Comparison of ENCODE assay signal across 1 cellular context in the genomic region with DNA sequence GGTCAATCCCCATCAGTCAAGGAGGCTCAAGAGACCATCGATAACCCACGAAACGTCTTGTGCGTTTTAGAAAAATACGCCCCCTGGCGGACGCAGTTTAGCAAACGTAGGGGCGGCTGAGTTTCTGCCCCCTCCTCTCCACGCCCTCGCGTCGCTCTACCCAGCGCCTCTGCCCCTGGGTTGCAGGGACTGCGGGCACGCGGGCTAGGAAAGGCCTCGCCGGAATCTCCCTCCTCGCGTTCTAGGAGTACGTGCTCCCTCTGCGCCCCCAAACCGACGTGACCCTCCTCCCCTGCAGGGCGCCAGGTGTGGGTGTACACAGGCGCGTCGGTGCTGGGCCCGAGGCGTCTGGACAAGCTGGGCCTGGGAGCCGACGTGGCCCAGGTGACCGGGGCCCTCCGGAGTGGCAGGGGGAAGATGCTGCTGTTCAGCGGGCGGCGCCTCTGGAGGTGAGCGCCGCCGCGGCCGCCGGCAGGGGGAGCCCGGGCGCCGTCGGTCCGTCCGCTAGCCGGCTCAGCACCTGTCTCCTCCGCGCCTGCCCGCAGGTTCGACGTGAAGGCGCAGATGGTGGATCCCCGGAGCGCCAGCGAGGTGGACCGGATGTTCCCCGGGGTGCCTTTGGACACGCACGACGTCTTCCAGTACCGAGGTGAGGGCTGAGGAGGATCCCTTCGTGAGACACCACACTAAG.
TF ChIP-seq lines count a peak whose summit lies in the region.

No MANE protein-coding gene starts in this region.

TF ChIP-seq in K562, 482 proteins besides CTCF, POLR2A, EP300 and RAD21 (continues in another document):
- TF ChIP-seq MEIS2 (IDR thresholded peaks at IDR 0.05; ENCODE audit: partially characterized antibody), result peak; percentile 29
- TF ChIP-seq SRSF7 (optimal IDR thresholded peaks at IDR 0.05; ENCODE audit: low read depth, low read length), result no peak
- TF ChIP-seq, protein P1, sequence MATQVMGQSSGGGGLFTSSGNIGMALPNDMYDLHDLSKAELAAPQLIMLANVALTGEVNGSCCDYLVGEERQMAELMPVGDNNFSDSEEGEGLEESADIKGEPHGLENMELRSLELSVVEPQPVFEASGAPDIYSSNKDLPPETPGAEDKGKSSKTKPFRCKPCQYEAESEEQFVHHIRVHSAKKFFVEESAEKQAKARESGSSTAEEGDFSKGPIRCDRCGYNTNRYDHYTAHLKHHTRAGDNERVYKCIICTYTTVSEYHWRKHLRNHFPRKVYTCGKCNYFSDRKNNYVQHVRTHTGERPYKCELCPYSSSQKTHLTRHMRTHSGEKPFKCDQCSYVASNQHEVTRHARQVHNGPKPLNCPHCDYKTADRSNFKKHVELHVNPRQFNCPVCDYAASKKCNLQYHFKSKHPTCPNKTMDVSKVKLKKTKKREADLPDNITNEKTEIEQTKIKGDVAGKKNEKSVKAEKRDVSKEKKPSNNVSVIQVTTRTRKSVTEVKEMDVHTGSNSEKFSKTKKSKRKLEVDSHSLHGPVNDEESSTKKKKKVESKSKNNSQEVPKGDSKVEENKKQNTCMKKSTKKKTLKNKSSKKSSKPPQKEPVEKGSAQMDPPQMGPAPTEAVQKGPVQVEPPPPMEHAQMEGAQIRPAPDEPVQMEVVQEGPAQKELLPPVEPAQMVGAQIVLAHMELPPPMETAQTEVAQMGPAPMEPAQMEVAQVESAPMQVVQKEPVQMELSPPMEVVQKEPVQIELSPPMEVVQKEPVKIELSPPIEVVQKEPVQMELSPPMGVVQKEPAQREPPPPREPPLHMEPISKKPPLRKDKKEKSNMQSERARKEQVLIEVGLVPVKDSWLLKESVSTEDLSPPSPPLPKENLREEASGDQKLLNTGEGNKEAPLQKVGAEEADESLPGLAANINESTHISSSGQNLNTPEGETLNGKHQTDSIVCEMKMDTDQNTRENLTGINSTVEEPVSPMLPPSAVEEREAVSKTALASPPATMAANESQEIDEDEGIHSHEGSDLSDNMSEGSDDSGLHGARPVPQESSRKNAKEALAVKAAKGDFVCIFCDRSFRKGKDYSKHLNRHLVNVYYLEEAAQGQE (CRISPR knock-in tag; IDR thresholded peaks at IDR 0.05; ENCODE audit: low read depth), result no peak
- no peak for TF ChIP-seq TBP (optimal IDR thresholded peaks at IDR 0.05; ENCODE audit: low read depth, low read length)
- no peak for TF ChIP-seq TGIF2 (CRISPR knock-in tag; IDR thresholded peaks at IDR 0.05)
- no peak for TF ChIP-seq RFX5 (IDR thresholded peaks at IDR 0.05; ENCODE audit: low read depth, low read length)
- peak; percentile 37; the same call in 1 of the 2 replicates for TF ChIP-seq RBFOX2 (IDR thresholded peaks at IDR 0.05; ENCODE audit: low read depth, low read length)
- TF ChIP-seq, protein P2, sequence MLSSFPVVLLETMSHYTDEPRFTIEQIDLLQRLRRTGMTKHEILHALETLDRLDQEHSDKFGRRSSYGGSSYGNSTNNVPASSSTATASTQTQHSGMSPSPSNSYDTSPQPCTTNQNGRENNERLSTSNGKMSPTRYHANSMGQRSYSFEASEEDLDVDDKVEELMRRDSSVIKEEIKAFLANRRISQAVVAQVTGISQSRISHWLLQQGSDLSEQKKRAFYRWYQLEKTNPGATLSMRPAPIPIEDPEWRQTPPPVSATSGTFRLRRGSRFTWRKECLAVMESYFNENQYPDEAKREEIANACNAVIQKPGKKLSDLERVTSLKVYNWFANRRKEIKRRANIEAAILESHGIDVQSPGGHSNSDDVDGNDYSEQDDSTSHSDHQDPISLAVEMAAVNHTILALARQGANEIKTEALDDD (IDR thresholded peaks at IDR 0.05), result no peak
- no peak for TF ChIP-seq ARID1B (IDR thresholded peaks at IDR 0.05)
- TF ChIP-seq ZNF766 (CRISPR knock-in tag; conservative IDR thresholded peaks at IDR 0.05), result no peak
- TF ChIP-seq, protein P3, sequence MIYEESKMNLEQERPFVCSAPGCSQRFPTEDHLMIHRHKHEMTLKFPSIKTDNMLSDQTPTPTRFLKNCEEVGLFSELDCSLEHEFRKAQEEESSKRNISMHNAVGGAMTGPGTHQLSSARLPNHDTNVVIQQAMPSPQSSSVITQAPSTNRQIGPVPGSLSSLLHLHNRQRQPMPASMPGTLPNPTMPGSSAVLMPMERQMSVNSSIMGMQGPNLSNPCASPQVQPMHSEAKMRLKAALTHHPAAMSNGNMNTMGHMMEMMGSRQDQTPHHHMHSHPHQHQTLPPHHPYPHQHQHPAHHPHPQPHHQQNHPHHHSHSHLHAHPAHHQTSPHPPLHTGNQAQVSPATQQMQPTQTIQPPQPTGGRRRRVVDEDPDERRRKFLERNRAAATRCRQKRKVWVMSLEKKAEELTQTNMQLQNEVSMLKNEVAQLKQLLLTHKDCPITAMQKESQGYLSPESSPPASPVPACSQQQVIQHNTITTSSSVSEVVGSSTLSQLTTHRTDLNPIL (CRISPR knock-in tag; IDR thresholded peaks at IDR 0.05), result no peak
- TF ChIP-seq ZBTB49 (CRISPR knock-in tag; IDR thresholded peaks at IDR 0.05; ENCODE audit: borderline replicate concordance), result no peak
- TF ChIP-seq, protein P4, sequence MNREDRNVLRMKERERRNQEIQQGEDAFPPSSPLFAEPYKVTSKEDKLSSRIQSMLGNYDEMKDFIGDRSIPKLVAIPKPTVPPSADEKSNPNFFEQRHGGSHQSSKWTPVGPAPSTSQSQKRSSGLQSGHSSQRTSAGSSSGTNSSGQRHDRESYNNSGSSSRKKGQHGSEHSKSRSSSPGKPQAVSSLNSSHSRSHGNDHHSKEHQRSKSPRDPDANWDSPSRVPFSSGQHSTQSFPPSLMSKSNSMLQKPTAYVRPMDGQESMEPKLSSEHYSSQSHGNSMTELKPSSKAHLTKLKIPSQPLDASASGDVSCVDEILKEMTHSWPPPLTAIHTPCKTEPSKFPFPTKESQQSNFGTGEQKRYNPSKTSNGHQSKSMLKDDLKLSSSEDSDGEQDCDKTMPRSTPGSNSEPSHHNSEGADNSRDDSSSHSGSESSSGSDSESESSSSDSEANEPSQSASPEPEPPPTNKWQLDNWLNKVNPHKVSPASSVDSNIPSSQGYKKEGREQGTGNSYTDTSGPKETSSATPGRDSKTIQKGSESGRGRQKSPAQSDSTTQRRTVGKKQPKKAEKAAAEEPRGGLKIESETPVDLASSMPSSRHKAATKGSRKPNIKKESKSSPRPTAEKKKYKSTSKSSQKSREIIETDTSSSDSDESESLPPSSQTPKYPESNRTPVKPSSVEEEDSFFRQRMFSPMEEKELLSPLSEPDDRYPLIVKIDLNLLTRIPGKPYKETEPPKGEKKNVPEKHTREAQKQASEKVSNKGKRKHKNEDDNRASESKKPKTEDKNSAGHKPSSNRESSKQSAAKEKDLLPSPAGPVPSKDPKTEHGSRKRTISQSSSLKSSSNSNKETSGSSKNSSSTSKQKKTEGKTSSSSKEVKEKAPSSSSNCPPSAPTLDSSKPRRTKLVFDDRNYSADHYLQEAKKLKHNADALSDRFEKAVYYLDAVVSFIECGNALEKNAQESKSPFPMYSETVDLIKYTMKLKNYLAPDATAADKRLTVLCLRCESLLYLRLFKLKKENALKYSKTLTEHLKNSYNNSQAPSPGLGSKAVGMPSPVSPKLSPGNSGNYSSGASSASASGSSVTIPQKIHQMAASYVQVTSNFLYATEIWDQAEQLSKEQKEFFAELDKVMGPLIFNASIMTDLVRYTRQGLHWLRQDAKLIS (CRISPR knock-in tag; IDR thresholded peaks at IDR 0.05), result no peak
- TF ChIP-seq POLR2H (tag; IDR thresholded peaks at IDR 0.05; ENCODE audit: low read depth), result no peak
- TF ChIP-seq ATF1 (CRISPR knock-in tag; IDR thresholded peaks at IDR 0.05), result no peak
- peak; percentile 69 for TF ChIP-seq ATF1 (tag; IDR thresholded peaks at IDR 0.05)
- TF ChIP-seq ZC3H4 (CRISPR knock-in tag; IDR thresholded peaks at IDR 0.05; ENCODE audit: borderline replicate concordance), result no peak
- no peak for TF ChIP-seq MBD2 (IDR thresholded peaks at IDR 0.05; ENCODE audit: borderline replicate concordance, low read depth)
- TF ChIP-seq ZBTB2 (IDR thresholded peaks at IDR 0.05), result peak; percentile 35; the same call in 1 of the 2 replicates
- TF ChIP-seq SIRT6 (IDR thresholded peaks at IDR 0.05; ENCODE audit: low read depth, low read length), result no peak
- no peak for TF ChIP-seq ZNF431 (CRISPR knock-in tag; IDR thresholded peaks at IDR 0.05)
- TF ChIP-seq STAG1 (CRISPR knock-in tag; IDR thresholded peaks at IDR 0.05; ENCODE audit: borderline replicate concordance), result peak; percentile 33; the same call in 1 of the 2 replicates
- no peak for TF ChIP-seq RBM15 (IDR thresholded peaks at IDR 0.05; ENCODE audit: insufficient read depth, low read length)
- TF ChIP-seq ZNF77 (CRISPR knock-in tag; IDR thresholded peaks at IDR 0.05), result no peak
- TF ChIP-seq ETV6 (IDR thresholded peaks at IDR 0.05; ENCODE audit: borderline replicate concordance in 1 of 2, low read depth in 2 of 2, low read length in 1 of 2), result no peak
- no peak for TF ChIP-seq ETV6 (CRISPR knock-in tag; IDR thresholded peaks at IDR 0.05; ENCODE audit: borderline replicate concordance)
- no peak for TF ChIP-seq SREBF2 (CRISPR knock-in tag; IDR thresholded peaks at IDR 0.05)
- TF ChIP-seq NCOR1 (IDR thresholded peaks at IDR 0.05), result no peak
- TF ChIP-seq MEF2A (IDR thresholded peaks at IDR 0.05; ENCODE audit: control insufficient read depth, low read depth, low read length), result no peak
- 0 out of 2 replicates have a peak, but pooled peaks have one; percentile 16 for TF ChIP-seq ZKSCAN1 (IDR thresholded peaks at IDR 0.05; ENCODE audit: low read depth, low read length)
- no peak for TF ChIP-seq FOXP4 (CRISPR knock-in tag; IDR thresholded peaks at IDR 0.05; ENCODE audit: borderline replicate concordance)
- TF ChIP-seq DPF2 (IDR thresholded peaks at IDR 0.05), result no peak
- TF ChIP-seq MTA3 (IDR thresholded peaks at IDR 0.05; ENCODE audit: borderline replicate concordance), result peak; percentile 72; the same call in 1 of the 2 replicates
- TF ChIP-seq ZBTB11 (CRISPR knock-in tag; IDR thresholded peaks at IDR 0.05), result peak in 1 of 3 experiments; percentile 26; a peak in 1 of 6 replicates
